17 cellular contexts compared by ENCODE assay signal in genomic region chr10:53123311-53123710, GRCh38.
DNase-seq lines count a peak whose midpoint lies in the region; ATAC-seq and TF ChIP-seq lines count a peak whose summit lies in the region.
"Had no signal": no experiment of that assay in that cellular context is flagged by ENCODE, and none has a peak within 500 bp of the region (broad histone marks: within the 10 kb centered on the region; RNA-seq: fewer than 3 reads in every experiment).

No MANE protein-coding gene starts in this region.

- DNase-seq in MCF 10A (ENCODE audit: unreplicated experiment): peak; percentile 42
- no peak for DNase-seq in mammary epithelial cell
- DNase-seq in PC-3: peak; percentile 40
- peak; percentile 20 for DNase-seq in epithelial cell of esophagus (ENCODE audit: low read depth)
- no peak for DNase-seq in posterior vena cava (ENCODE audit: low spot score)
- no peak for DNase-seq in activated CD4-positive, alpha-beta T cell treated with anti-CD3 and anti-CD28 coated beads for 48 hours
- DNase-seq: 8988T; Calu3; CD8-positive, alpha-beta T cell; DMS53; DND-41; GDM1; HCEC 1CT had no signal

- H3K4me1 ChIP-seq in mammary epithelial cell (ENCODE audit: insufficient read depth, low read length) (no peaks in the 10 kb centered on the region), PC-3 (ENCODE audit: insufficient read depth, low read length) (no peaks in the 10 kb centered on the region)

- TF ChIP-seq CTCF in MCF 10A (IDR thresholded peaks at IDR 0.05; ENCODE audit: unreplicated experiment) (no peak), mammary epithelial cell (conservative IDR thresholded peaks at IDR 0.05 in 1 of 2, IDR thresholded peaks at IDR 0.05 in 1 of 2; ENCODE audit: extremely low read depth in 1 of 2, insufficient read depth in 1 of 2, low read depth in 1 of 2, low read length in 2 of 2) (no peak), PC-3 (conservative IDR thresholded peaks at IDR 0.05; ENCODE audit: low read depth, low read length) (no peak), epithelial cell of esophagus (IDR thresholded peaks at IDR 0.05; ENCODE audit: insufficient read depth, low read depth, low read length, missing control alignments) (no peak)

- H3K9ac ChIP-seq in mammary epithelial cell (ENCODE audit: insufficient read depth, low read length): no peak overlapping the region
- H3K9ac ChIP-seq in PC-3 (ENCODE audit: low read length): no peak overlapping the region
- H3K9ac ChIP-seq: BLaER1 treated with 17β-estradiol and CSF1 and Interleukin-3, amounts not matched to agents 10 nM and 100 nM had no signal

- H3K9me2 ChIP-seq in PC-3 (replicated peaks; ENCODE audit: low read length): no peaks in the 10 kb centered on the region

- H3K36me3 Mint-ChIP-seq in MCF 10A (ENCODE audit: insufficient read depth, unreplicated experiment): no peaks in the 10 kb centered on the region
- H3K36me3 Mint-ChIP-seq: CD8-positive, alpha-beta T cell had no signal

- 37% methylated on average over 4 of the region's 4 CpGs for WGBS in mammary epithelial cell (ENCODE audit: low coverage, missing lambda C conversion rate)

- H3K27ac ChIP-seq in mammary epithelial cell (ENCODE audit: insufficient read depth, low read depth, low read length) (no peak overlapping the region), PC-3 (ENCODE audit: low read length) (no peak overlapping the region)
- H3K27ac ChIP-seq: BLaER1 treated with 17β-estradiol and CSF1 and Interleukin-3, amounts not matched to agents 10 nM and 100 nM had no signal

- H3K27ac Mint-ChIP-seq in MCF 10A (ENCODE audit: low read depth, unreplicated experiment): no peak overlapping the region
- H3K27ac Mint-ChIP-seq: B cell; CD8-positive, alpha-beta T cell; GM23338 had no signal

- CTCF ChIA-PET in MCF 10A (lab: Yijun Ruan, JAX) (interaction anchor here (0.6 kb wide), 1 partner anchor 303 kb away, joined by 6 read pairs; no protein-coding TSS in a partner anchor), mammary epithelial cell (lab: Charles Lee; ENCODE audit: low non-redundant PET) (no interaction called here), PC-3 (lab: Charles Lee) (no interaction called here)

- peaks cover 6% of the 10 kb centered on the region for H3K4me1 Mint-ChIP-seq in MCF 10A (ENCODE audit: insufficient read depth, unreplicated experiment)
- H3K4me1 Mint-ChIP-seq: B cell, GM23338 had no signal

- H3K4me3 ChIP-seq in mammary epithelial cell (replicated peaks in 1 of 3; ENCODE audit: insufficient read depth in 1 of 3, low read depth in 2 of 3, low read length in 3 of 3) (no peak overlapping the region), PC-3 (ENCODE audit: low read length) (no peak overlapping the region), epithelial cell of esophagus (ENCODE audit: low read length) (no peak overlapping the region)
- H3K4me3 ChIP-seq: BLaER1 treated with 17β-estradiol and CSF1 and Interleukin-3, amounts not matched to agents 10 nM and 100 nM; GM23338 had no signal

- POLR2A ChIA-PET in MCF 10A (lab: Yijun Ruan, JAX): no interaction called here
- POLR2A ChIA-PET in PC-3 (lab: Charles Lee; ENCODE audit: unreplicated experiment): no interaction called here

- H3F3A ChIP-seq in PC-3 (ENCODE audit: low read length, unreplicated experiment): no peaks in the 10 kb centered on the region

- H3K79me2 ChIP-seq in mammary epithelial cell (ENCODE audit: insufficient read depth, low read length) (no peaks in the 10 kb centered on the region), PC-3 (ENCODE audit: low read length) (no peaks in the 10 kb centered on the region)

- H3K4me3 Mint-ChIP-seq in MCF 10A (ENCODE audit: unreplicated experiment): no peak overlapping the region
- H3K4me3 Mint-ChIP-seq: B cell; CD8-positive, alpha-beta T cell; GM23338 had no signal

- no peaks in the 10 kb centered on the region for H3K9me3 Mint-ChIP-seq in MCF 10A (ENCODE audit: unreplicated experiment)
- H3K9me3 Mint-ChIP-seq: CD8-positive, alpha-beta T cell; GM23338 had no signal

- ATAC-seq in PC-3: no peak
- no peak for ATAC-seq in GM21737 (IDR thresholded peaks at IDR 0.05; ENCODE audit: unreplicated experiment)
- ATAC-seq: CD8-positive, alpha-beta T cell; GM23338 had no signal

- no TSS peak for BruUV-seq in MCF 10A (replicated peaks; lab: Mats Ljungman, UMichigan)
- no TSS peak for BruUV-seq in mammary epithelial cell (replicated peaks; lab: Mats Ljungman, UMichigan)
- BruUV-seq in PC-3 (replicated peaks; lab: Mats Ljungman, UMichigan): no TSS peak

- H3K27me3 Mint-ChIP-seq in MCF 10A (ENCODE audit: insufficient read depth, unreplicated experiment): no peaks in the 10 kb centered on the region
- H3K27me3 Mint-ChIP-seq: B cell had no signal

- intact Hi-C loops in MCF 10A (cut with micrococcal nuclease): no loop called here
- intact Hi-C loops in mammary epithelial cell (cut with micrococcal nuclease): no loop called here
- intact Hi-C loops in PC-3 (cut with micrococcal nuclease): no loop called here
- intact Hi-C loops in posterior vena cava (cut with DNase I): no loop called here

- in situ Hi-C loops in mammary epithelial cell (cut with MboI; ENCODE audit: low sequenced_read_pairs in 2 of 2): no loop called here

- H3K4me2 ChIP-seq in mammary epithelial cell (ENCODE audit: insufficient read depth, low read depth, low read length): no peak overlapping the region
- H3K4me2 ChIP-seq in PC-3 (ENCODE audit: low read length): no peak overlapping the region
- H3K4me2 ChIP-seq: GM23338 had no signal

- H4K20me1 ChIP-seq in mammary epithelial cell (ENCODE audit: insufficient read depth, low read length): no peaks in the 10 kb centered on the region
- no peaks in the 10 kb centered on the region for H4K20me1 ChIP-seq in PC-3 (ENCODE audit: low read length)
- H4K20me1 ChIP-seq: BLaER1 treated with 17β-estradiol and CSF1 and Interleukin-3, amounts not matched to agents 10 nM and 100 nM had no signal

- H3K9me3 ChIP-seq in mammary epithelial cell (replicated peaks; ENCODE audit: insufficient read depth, low read length) (no peaks in the 10 kb centered on the region), PC-3 (ENCODE audit: low read length) (no peaks in the 10 kb centered on the region)
- H3K9me3 ChIP-seq: BLaER1 treated with 17β-estradiol and CSF1 and Interleukin-3, amounts not matched to agents 10 nM and 100 nM had no signal

- dilution Hi-C loops in mammary epithelial cell (cut with HindIII; ENCODE audit: low sequenced_read_pairs): no loop called here

- H3K27me3 ChIP-seq in mammary epithelial cell (ENCODE audit: insufficient read depth, low read length) (peaks cover 3% of the 10 kb centered on the region), PC-3 (ENCODE audit: low read length) (no peaks in the 10 kb centered on the region)
- H3K27me3 ChIP-seq: BLaER1 treated with 17β-estradiol and CSF1 and Interleukin-3, amounts not matched to agents 10 nM and 100 nM had no signal

- H3K36me3 ChIP-seq in mammary epithelial cell (ENCODE audit: insufficient read depth, low read length) (no peaks in the 10 kb centered on the region), PC-3 (ENCODE audit: low read depth, low read length) (no peaks in the 10 kb centered on the region)
- H3K36me3 ChIP-seq: BLaER1 treated with 17β-estradiol and CSF1 and Interleukin-3, amounts not matched to agents 10 nM and 100 nM had no signal

- no peak overlapping the region for H2AFZ ChIP-seq in mammary epithelial cell (ENCODE audit: low read depth, low read length)
- H2AFZ ChIP-seq in PC-3 (ENCODE audit: low read length): no peak overlapping the region
- H2AFZ ChIP-seq: GM23338 had no signal

Comparison
In these comparisons a context has a peak if more than half of its experiments do, and no peak if none do; other contexts are left out.
1. DNase-seq: peak in MCF 10A (single experiment), PC-3 (single experiment) and epithelial cell of esophagus (single experiment); none in mammary epithelial cell (single experiment), posterior vena cava (single experiment) and activated CD4-positive, alpha-beta T cell treated with anti-CD3 and anti-CD28 coated beads for 48 hours (single experiment).